ENCODE assay signal across 22 cellular contexts in the genomic region with DNA sequence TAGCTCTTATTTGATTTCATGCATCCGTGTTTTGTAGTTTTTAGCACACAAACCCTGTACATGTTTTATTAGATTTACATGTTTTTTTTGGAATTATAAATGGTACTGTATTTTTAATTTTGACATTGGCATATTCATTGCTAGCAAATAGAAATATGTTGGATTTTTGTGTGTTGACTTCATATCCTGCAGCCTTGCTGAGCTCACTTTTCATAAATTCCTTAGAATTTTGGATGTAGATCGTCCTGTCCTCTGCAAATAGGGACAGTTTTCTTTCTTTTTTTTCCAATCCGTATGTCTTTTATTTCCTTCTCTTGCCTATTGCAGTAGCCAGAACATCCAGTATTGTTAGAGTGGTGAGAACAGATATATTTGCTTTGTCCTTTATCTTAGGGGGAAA. TPM values are rescaled to one million over a fixed set of nuclear protein-coding genes. Genes with fewer than 3 reads are reported as not detected.
"Had no signal": no experiment of that assay in that cellular context is flagged by ENCODE, and none has a peak within 500 bp of the region (broad histone marks: within the 10 kb centered on the region; RNA-seq: fewer than 3 reads in every experiment).

No MANE protein-coding gene starts in this region.

- H3K27ac ChIP-seq: adrenal gland, body of pancreas, esophagus squamous epithelium, ovary, sigmoid colon, VCaP had no signal

- ATAC-seq: activated CD8-positive, alpha-beta memory T cell treated with anti-CD3 and anti-CD28 coated beads, Interleukin-2, amount 10 ng/mL, durations not matched to agents 7 days and 5 days; body of pancreas; left ventricle myocardium superior; stimulated activated effector memory CD8-positive, alpha-beta T cell treated with anti-CD3 and anti-CD28 coated beads, Interleukin-12 subunit alpha, Interleukin-12 subunit beta, amount 100 ng/mL, for 72 hours; T-cell had no signal

- H3K27me3 ChIP-seq: adrenal gland, body of pancreas, ovary, sigmoid colon had no signal

- DNase-seq: activated CD4-positive, alpha-beta T cell treated with anti-CD3 and anti-CD28 coated beads for 1 hour; activated CD4-positive, alpha-beta T cell treated with anti-CD3 and anti-CD28 coated beads, Interleukin-2, amount 50 U/mL, for 48 hours; activated CD8-positive, alpha-beta memory T cell treated with anti-CD3 and anti-CD28 coated beads, Interleukin-2, amount 10 ng/mL, durations not matched to agents 7 days and 5 days; activated T-cell treated with anti-CD3 and anti-CD28 coated beads, Interleukin-2, amount 50 U/mL, for 24 hours; adrenal gland; body of pancreas; central memory CD4-positive, alpha-beta T cell; cortex of kidney; effector CD4-positive, alpha-beta T cell; esophagus squamous epithelium; foreskin melanocyte; kidney glomerular epithelial cell; left ventricle myocardium superior; mesenchymal stem cell; ovary; sigmoid colon; T-cell had no signal

- H3K4me1 ChIP-seq: adrenal gland, body of pancreas, esophagus squamous epithelium, sigmoid colon had no signal

- H3K36me3 ChIP-seq: adrenal gland, esophagus squamous epithelium, ovary, sigmoid colon had no signal

- H3K4me3 ChIP-seq: adrenal gland, body of pancreas, esophagus squamous epithelium, ovary, sigmoid colon had no signal

- H3K9me3 ChIP-seq: adrenal gland, body of pancreas, ovary, sigmoid colon had no signal

RNA-seq across cellular contexts. Expression of gene GPR17, which starts 46.7 kb away (rescaled TPM):
- total RNA-seq: activated CD8-positive, alpha-beta memory T cell treated with anti-CD3 and anti-CD28 coated beads, Interleukin-2, amount 10 ng/mL, durations not matched to agents 7 days and 5 days; esophagus squamous epithelium; ovary; pulmonary artery endothelial cell; T-cell; ureter had no signal
- polyA plus RNA-seq: neural cell had no signal
